In the genomic region with DNA sequence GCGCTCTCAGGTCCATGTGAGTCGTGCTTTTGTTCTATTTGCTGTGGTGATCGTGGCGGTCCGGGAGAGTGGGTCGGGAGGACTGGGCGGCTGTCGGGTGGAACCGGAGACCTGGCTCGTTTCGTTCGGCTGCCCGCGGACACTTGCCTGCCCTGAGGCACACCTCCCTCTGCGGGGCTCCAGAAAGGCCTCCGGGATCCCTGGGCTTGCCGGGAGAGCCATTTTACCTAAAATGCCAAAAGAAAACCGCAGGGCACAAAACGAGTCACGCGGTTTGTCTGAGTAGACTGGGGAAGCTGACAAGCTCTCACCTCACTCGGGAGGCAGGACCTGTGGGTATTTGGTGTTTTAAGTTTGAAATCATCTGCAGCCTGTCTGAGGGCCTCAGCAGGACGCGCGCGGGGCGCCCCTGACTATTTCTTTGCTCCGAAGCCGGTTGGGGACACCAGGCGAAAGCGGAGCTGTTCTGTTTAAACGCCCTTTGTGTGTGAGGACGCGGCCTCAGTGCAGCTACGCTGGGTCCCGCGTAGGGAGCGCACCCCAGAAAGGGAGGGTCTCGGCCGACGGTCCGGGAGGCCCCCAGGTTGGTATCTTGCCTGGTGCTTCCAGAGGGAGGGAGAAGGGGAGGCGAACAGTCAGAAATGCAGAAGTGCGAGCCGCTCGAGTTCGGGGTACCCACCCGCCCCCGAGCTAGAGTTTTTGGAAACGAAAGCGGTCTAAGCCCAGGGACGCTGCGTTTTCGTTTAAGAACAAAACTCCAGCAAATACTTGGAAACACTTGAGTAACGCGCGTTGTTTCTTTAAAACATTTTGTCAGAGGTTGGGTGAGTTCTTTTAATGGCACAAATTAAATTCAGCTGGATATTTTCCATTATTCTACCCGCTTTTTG, we compare ENCODE assay signal across 10 cellular contexts. TPM values are rescaled to one million over a fixed set of nuclear protein-coding genes. Genes with fewer than 3 reads are reported as not detected.
DNase-seq lines count a peak whose midpoint lies in the region; ATAC-seq and TF ChIP-seq lines count a peak whose summit lies in the region.
"Had no signal": no experiment of that assay in that cellular context is flagged by ENCODE, and none has a peak within 500 bp of the region (broad histone marks: within the 10 kb centered on the region; RNA-seq: fewer than 3 reads in every experiment).

No MANE protein-coding gene starts in this region.

- H2AK5ac ChIP-seq in mesenchymal stem cell (ENCODE audit: low read length, severe bottlenecking) = no peak overlapping the region

- ATAC-seq in HG02885 (IDR thresholded peaks at IDR 0.05; ENCODE audit: poor library complexity, unreplicated experiment) = peak; percentile 36

- H3K36me3 ChIP-seq in mesenchymal stem cell (ENCODE audit: control insufficient read depth in 1 of 2, insufficient read depth in 2 of 2, low read depth in 1 of 2, low read length in 2 of 2) = no peaks in the 10 kb centered on the region
- H3K36me3 ChIP-seq in adrenal gland (replicated peaks in 1 of 2) = no peaks in the 10 kb centered on the region

- no peak overlapping the region for H4K8ac ChIP-seq in mesenchymal stem cell (ENCODE audit: low read length)

- peak overlapping the region in 1 of 2 experiments; percentile 34 for H3K23ac ChIP-seq in mesenchymal stem cell (ENCODE audit: low read length in 2 of 2)

- peaks cover 76% of the 10 kb centered on the region for H3K27me3 ChIP-seq in AG04450 (ENCODE audit: control insufficient read depth, insufficient read depth, low read length)
- peaks cover 80 to 95% of the 10 kb centered on the region in 2 experiments for H3K27me3 ChIP-seq in mesenchymal stem cell (ENCODE audit: control insufficient read depth in 1 of 2, insufficient read depth in 1 of 2, low read length in 2 of 2)
- H3K27me3 ChIP-seq in adrenal gland = peaks cover 85% of the 10 kb centered on the region

- 4% methylated on average over 58 of the region's 58 CpGs for WGBS in mesenchymal stem cell
- 6 to 10% (median 6%) methylated on average over 36 to 58 of the region's 58 CpGs for WGBS in adrenal gland, 4 donors

- no peak overlapping the region for H2BK15ac ChIP-seq in mesenchymal stem cell (ENCODE audit: low read depth, poor library complexity, severe bottlenecking)

- no peak overlapping the region for H2BK12ac ChIP-seq in mesenchymal stem cell (ENCODE audit: low read length in 2 of 2)

- CTCF ChIA-PET in AG04450 (lab: Charles Lee) = interaction anchor here (1.0 to 1.4 kb wide), 2 partner anchors 68 to 366 kb away, joined by 3 to 5 read pairs; no protein-coding TSS in a partner anchor

- TF ChIP-seq POLR2A in adrenal gland (IDR thresholded peaks at IDR 0.05) = no peak

- intact Hi-C loops in adrenal gland (cut with DNase I) = no loop called here

- no peak overlapping the region for H3K18ac ChIP-seq in mesenchymal stem cell (ENCODE audit: low read depth in 1 of 2, low read length in 2 of 2)

- no peak overlapping the region for H2BK5ac ChIP-seq in mesenchymal stem cell (ENCODE audit: low read depth, low read length, poor library complexity, severe bottlenecking)

- H3K9ac ChIP-seq in mesenchymal stem cell (ENCODE audit: low read length) = no peak overlapping the region

- H3K9me3 ChIP-seq in AG04450 (ENCODE audit: control insufficient read depth, insufficient read depth, low read length) (peaks cover 9% of the 10 kb centered on the region; the same call in 1 of the 2 replicates), mesenchymal stem cell (ENCODE audit: control insufficient read depth, low read length) (peaks cover 4% of the 10 kb centered on the region), adrenal gland (replicated peaks in 1 of 3) (no peaks in the 10 kb centered on the region)

- no peaks in the 10 kb centered on the region for H3K79me1 ChIP-seq in mesenchymal stem cell (replicated peaks; ENCODE audit: low read length, poor library complexity, severe bottlenecking)

- no peak for DNase-seq in AG04450 (ENCODE audit: low read depth, low spot score)
- peak; percentile 35 for DNase-seq in astrocyte of the hippocampus (ENCODE audit: low read depth, low spot score)
- DNase-seq in mesenchymal stem cell = peak; percentile 34
- DNase-seq in adrenal gland = no peak
- no peak for DNase-seq in foreskin melanocyte
- no peak for DNase-seq in HT-29 (ENCODE audit: low spot score)
- no peak for DNase-seq in NCI-H2196 (lab: John Stamatoyannopoulos, UW; ENCODE audit: unreplicated experiment)
- DNase-seq: effector CD4-positive, alpha-beta T cell; NCI-H187 had no signal

- TF ChIP-seq CTCF in AG04450 (IDR thresholded peaks at IDR 0.05; ENCODE audit: low read depth, low read length) = no peak
- no peak for TF ChIP-seq CTCF in adrenal gland (IDR thresholded peaks at IDR 0.05)

- H3K4me3 ChIP-seq in AG04450 (ENCODE audit: low read depth, low read length) = peak overlapping the region; percentile 32
- H3K4me3 ChIP-seq in mesenchymal stem cell (ENCODE audit: insufficient read depth in 1 of 2, low read depth in 1 of 2, low read length in 2 of 2) = peak overlapping the region in 1 of 2 experiments; percentile 73
- peak overlapping the region in 1 of 4 donors; percentile 49 for H3K4me3 ChIP-seq in adrenal gland

- H3K4me1 ChIP-seq in mesenchymal stem cell (ENCODE audit: control insufficient read depth, insufficient read depth, low read depth, low read length) = peaks cover 25% of the 10 kb centered on the region
- peaks cover 4 to 18% of the 10 kb centered on the region in 2 donors for H3K4me1 ChIP-seq in adrenal gland (replicated peaks in 1 of 2)

- no peak overlapping the region for H2AFZ ChIP-seq in mesenchymal stem cell (ENCODE audit: low read depth, low read length)

- H3K27ac ChIP-seq in AG04450 (ENCODE audit: low read depth, low read length) = no peak overlapping the region
- H3K27ac ChIP-seq in mesenchymal stem cell (ENCODE audit: low read length, poor library complexity, severe bottlenecking) = no peak overlapping the region
- H3K27ac ChIP-seq in adrenal gland = no peak overlapping the region

- no peak overlapping the region for H4K91ac ChIP-seq in mesenchymal stem cell (ENCODE audit: low read length)

- H3K4ac ChIP-seq in mesenchymal stem cell (ENCODE audit: low read depth in 1 of 2, low read length in 2 of 2) = no peak overlapping the region

- H3K4me2 ChIP-seq in mesenchymal stem cell (ENCODE audit: low read length, poor library complexity, severe bottlenecking) = peak overlapping the region; percentile 62

- POLR2A ChIA-PET in AG04450 (lab: Yijun Ruan, JAX) = no interaction called here

- H2BK120ac ChIP-seq in mesenchymal stem cell (ENCODE audit: low read depth, low read length) = no peak overlapping the region

- no peak overlapping the region for H3K14ac ChIP-seq in mesenchymal stem cell (ENCODE audit: low read length in 2 of 2)

RNA-seq across cellular contexts. Expression of a gene that starts 1.0 kb away (rescaled TPM):
- polyA plus RNA-seq in AG04450 (2011; rRNA removed) (not detected in 2 replicates), adrenal gland (not detected)
- not detected in 2 replicates for polyA minus RNA-seq in AG04450 (2011; rRNA and poly(A)+ RNA removed)
- polyA plus RNA-seq in mesenchymal stem cell (2013, experiment 1 of 2) = not detected
- polyA plus RNA-seq in mesenchymal stem cell (2013, experiment 2 of 2) = not detected
- total RNA-seq in adrenal gland = not detected
- not detected in 2 replicates for total RNA-seq in HT-29 (2014; rRNA removed; shearing (Covaris generic))

Comparison
In these comparisons a context has a peak if more than half of its experiments do, and no peak if none do; other contexts are left out.
1. DNase-seq: peak in astrocyte of the hippocampus (single experiment) and mesenchymal stem cell (single experiment); none in AG04450 (single experiment), adrenal gland (0 of 7), foreskin melanocyte (single experiment), HT-29 (single experiment) and NCI-H2196 (single experiment).